ENCODE assay signal across 9 cellular contexts in genomic region chr2:179460530-179460929, GRCh38.
DNase-seq lines count a peak whose midpoint lies in the region; ATAC-seq and TF ChIP-seq lines count a peak whose summit lies in the region.
"Had no signal": no experiment of that assay in that cellular context is flagged by ENCODE, and none has a peak within 500 bp of the region (broad histone marks: within the 10 kb centered on the region; RNA-seq: fewer than 3 reads in every experiment).

No MANE protein-coding gene starts in this region.

- H3K9me2 ChIP-seq in PC-9 (ENCODE audit: insufficient read depth): no peaks in the 10 kb centered on the region

- no peaks in the 10 kb centered on the region for H3K27me3 Mint-ChIP-seq in immature natural killer cell (ENCODE audit: low read depth in 3 of 3)

- H3K4me3 ChIP-seq in PC-9 (no peak overlapping the region), skeletal muscle satellite cell (ENCODE audit: low read length) (peak overlapping the region; percentile 24)

- H3K4me2 ChIP-seq in PC-9 (no peak overlapping the region), skeletal muscle satellite cell (ENCODE audit: low read length) (peak overlapping the region; percentile 1)

- TF ChIP-seq CTCF in PC-9 (conservative IDR thresholded peaks at IDR 0.05): no peak

- H2AFZ ChIP-seq in PC-9: peak overlapping the region; percentile 48; the same call in 1 of the 2 replicates

- no peaks in the 10 kb centered on the region for H4K20me1 ChIP-seq in PC-9 (ENCODE audit: insufficient read depth)

- peak overlapping the region; percentile 53 for H3K27ac ChIP-seq in PC-9

- H3K4me1 ChIP-seq in PC-9 (replicated peaks; ENCODE audit: insufficient read depth) (peaks cover 5% of the 10 kb centered on the region; the same call in 1 of the 2 replicates), skeletal muscle satellite cell (ENCODE audit: control insufficient read depth, insufficient read depth, low read length) (peaks cover 20% of the 10 kb centered on the region)

- H3K36me3 ChIP-seq in PC-9 (ENCODE audit: low read depth): no peaks in the 10 kb centered on the region
- no peaks in the 10 kb centered on the region for H3K36me3 ChIP-seq in skeletal muscle satellite cell (ENCODE audit: insufficient read depth, low read length)

- H3K9me3 ChIP-seq in PC-9 (ENCODE audit: insufficient read depth, low read depth): peaks cover 31% of the 10 kb centered on the region
- peaks cover 15% of the 10 kb centered on the region for H3K9me3 ChIP-seq in skeletal muscle satellite cell (replicated peaks; ENCODE audit: low read length)

- H3K4me3 Mint-ChIP-seq in immature natural killer cell: no peak overlapping the region

- CTCF ChIA-PET in PC-9 (lab: Charles Lee): no interaction called here

- intact Hi-C loops in PC-9 (cut with micrococcal nuclease; ENCODE audit: unreplicated experiment): loop anchor here (1.0 kb wide), 1 partner anchor 251 kb away; no protein-coding TSS in a partner anchor

- no TSS peak for BruUV-seq in PC-9 (replicated peaks; lab: Mats Ljungman, UMichigan)

- POLR2A ChIA-PET in PC-9 (lab: Charles Lee; ENCODE audit: unreplicated experiment): no interaction called here

- H3K9ac ChIP-seq in skeletal muscle satellite cell (ENCODE audit: low read depth, low read length): peak overlapping the region; percentile 56

- peaks cover 0 to 7% (median 3%) of the 10 kb centered on the region in 6 donors for H3K9me3 Mint-ChIP-seq in immature natural killer cell

- no peaks in the 10 kb centered on the region for H3K4me1 Mint-ChIP-seq in immature natural killer cell

- no peaks in the 10 kb centered on the region for H3K36me3 Mint-ChIP-seq in immature natural killer cell

- DNase-seq in DMS53 (lab: John Stamatoyannopoulos, UW): peak; percentile 57
- DNase-seq in DMS53 treated with DMSO at 0.1 percent for 48 hours (lab: John Stamatoyannopoulos, UW; ENCODE audit: unreplicated experiment): no peak
- DNase-seq in PC-9: peak; percentile 49 to 68
- no peak for DNase-seq in immature natural killer cell
- no peak for DNase-seq in NCI-H2196 treated with DMSO at 0.1 percent for 48 hours (lab: John Stamatoyannopoulos, UW; ENCODE audit: unreplicated experiment)
- no peak for DNase-seq in GDM1 (lab: John Stamatoyannopoulos, UW)
- DNase-seq: activated effector memory CD4-positive, alpha-beta T cell treated with anti-CD3 and anti-CD28 coated beads, Interleukin-2, amount 50 U/mL, for 16 hours had no signal

- H3K27ac Mint-ChIP-seq in immature natural killer cell: no peak overlapping the region

- H3K79me2 ChIP-seq in PC-9 (ENCODE audit: low read depth): no peaks in the 10 kb centered on the region

- no peaks in the 10 kb centered on the region for H3K27me3 ChIP-seq in PC-9 (ENCODE audit: insufficient read depth, low read depth)
- H3K27me3 ChIP-seq in skeletal muscle satellite cell (ENCODE audit: control insufficient read depth, insufficient read depth, low read length): no peaks in the 10 kb centered on the region

- H3F3A ChIP-seq in PC-9 (ENCODE audit: insufficient read depth, low read depth): peaks cover 11% of the 10 kb centered on the region; the same call in 1 of the 2 replicates

- peak; percentile 31 for ATAC-seq in esophagus mucosa

Comparison
In these comparisons a context has a peak if more than half of its experiments do, and no peak if none do; other contexts are left out.
1. DNase-seq: peak in DMS53 (single experiment) and PC-9 (2 of 2); none in DMS53 treated with DMSO at 0.1 percent for 48 hours (single experiment), immature natural killer cell (0 of 3), NCI-H2196 treated with DMSO at 0.1 percent for 48 hours (single experiment) and GDM1 (single experiment).